Comparison of ENCODE assay signal across 8 cellular contexts in genomic region chr18:77065221-77065981, GRCh38.
A peak's percentile ranks its signal among the peaks of the same experiment; 100 is the strongest.
DNase-seq lines count a peak whose midpoint lies in the region; ATAC-seq and TF ChIP-seq lines count a peak whose summit lies in the region.

No MANE protein-coding gene starts in this region.

- ATAC-seq in HG03439 (IDR thresholded peaks at IDR 0.05; ENCODE audit: unreplicated experiment) (peak; percentile 19), naive B cell (ENCODE audit: low read depth in 2 of 2) (peak; percentile 43 to 51)

- peaks cover 68 to 95% (median 80%) of the 10 kb centered on the region in 3 donors for H3K4me1 Mint-ChIP-seq in naive B cell

- peak overlapping the region; percentile 2 to 83 (median 34) for H3K4me3 Mint-ChIP-seq in naive B cell

- no peak overlapping the region for H3K4me3 ChIP-seq in choroid plexus epithelial cell (ENCODE audit: low read depth, low read length)

- no peaks in the 10 kb centered on the region for H3K27me3 Mint-ChIP-seq in naive B cell

- H3K27ac Mint-ChIP-seq in naive B cell, result peak overlapping the region; percentile 96 to 100 (median 97)

- TF ChIP-seq CTCF in choroid plexus epithelial cell (conservative IDR thresholded peaks at IDR 0.05; ENCODE audit: low read depth, low read length), result no peak

- peak; percentile 45 for DNase-seq in NK-92 treated with Interleukin-12 subunit alpha and Interleukin-12 subunit beta, amount 100 ng/mL, for 24 hours (lab: John Stamatoyannopoulos, UW)
- DNase-seq in NK-92 (lab: John Stamatoyannopoulos, UW; ENCODE audit: unreplicated experiment), result no peak
- DNase-seq in T-helper 1 cell, result peak in 3 of 5 donors; percentile 23 to 81 (median 35)
- DNase-seq in choroid plexus epithelial cell (ENCODE audit: low read depth), result peak; percentile 99
- peak; percentile 65 for DNase-seq in naive B cell
- DNase-seq in NCI-H187 treated with DMSO at 0.1 percent for 48 hours (lab: John Stamatoyannopoulos, UW), result no peak
- no peak for DNase-seq in activated CD4-positive, CD25-positive, alpha-beta regulatory T cell (lab: John Stamatoyannopoulos, UW)

- H3K9me3 Mint-ChIP-seq in naive B cell, result peaks cover 0 to 8% (median 0%) of the 10 kb centered on the region in 7 donors

- peaks cover 0 to 30% of the 10 kb centered on the region in 2 donors for H3K36me3 Mint-ChIP-seq in naive B cell

Comparison
In these comparisons a context has a peak if more than half of its experiments do, and no peak if none do; other contexts are left out.
1. DNase-seq: peak in NK-92 treated with Interleukin-12 subunit alpha and Interleukin-12 subunit beta, amount 100 ng/mL, for 24 hours (single experiment), T-helper 1 cell (3 of 5), choroid plexus epithelial cell (single experiment) and naive B cell (single experiment); none in NK-92 (single experiment), NCI-H187 treated with DMSO at 0.1 percent for 48 hours (single experiment) and activated CD4-positive, CD25-positive, alpha-beta regulatory T cell (0 of 4).